In genomic region chr1:111507411-111508201, GRCh38 we compare ENCODE assay signal across 8 cellular contexts. TPM values are rescaled to one million over a fixed set of nuclear protein-coding genes. Genes with fewer than 3 reads are reported as not detected.
DNase-seq lines count a peak whose midpoint lies in the region; ATAC-seq and TF ChIP-seq lines count a peak whose summit lies in the region.

No MANE protein-coding gene starts in this region.

- H3K27me3 Mint-ChIP-seq in Calu3 (ENCODE audit: unreplicated experiment) (no peaks in the 10 kb centered on the region), brain (peaks cover 8% of the 10 kb centered on the region)

- peak overlapping the region; percentile 59 for H3K4me3 ChIP-seq in HUES6 (ENCODE audit: low read depth, low read length)

- H3K9ac ChIP-seq in HUES6 (ENCODE audit: low read length), result peak overlapping the region; percentile 67

- H3K4me3 Mint-ChIP-seq in Calu3 (ENCODE audit: low read depth, unreplicated experiment) (peak overlapping the region; percentile 41), brain (peak overlapping the region; percentile 64 to 82 (median 77))

- H3K27ac Mint-ChIP-seq in Calu3 (ENCODE audit: unreplicated experiment), result no peak overlapping the region
- H3K27ac Mint-ChIP-seq in brain, result peak overlapping the region in 4 of 5 experiments; percentile 56 to 94 (median 82)

- no peak for TF ChIP-seq CTCF in Calu3 (IDR thresholded peaks at IDR 0.05; ENCODE audit: unreplicated experiment)
- TF ChIP-seq CTCF in brain (conservative IDR thresholded peaks at IDR 0.05), result no peak

- no peaks in the 10 kb centered on the region for H3K9me3 ChIP-seq in HUES6 (ENCODE audit: control insufficient read depth, insufficient read depth, low read depth, low read length)

- H3K4me1 Mint-ChIP-seq in Calu3 (ENCODE audit: low read depth, unreplicated experiment) (peaks cover 8% of the 10 kb centered on the region), brain (peaks cover 13% of the 10 kb centered on the region)

- no peaks in the 10 kb centered on the region for H3K9me3 Mint-ChIP-seq in Calu3 (ENCODE audit: low read depth, unreplicated experiment)
- no peaks in the 10 kb centered on the region for H3K9me3 Mint-ChIP-seq in brain

- H3K27me3 ChIP-seq in HUES6 (ENCODE audit: control insufficient read depth, insufficient read depth, low read length), result no peaks in the 10 kb centered on the region

- peak; percentile 44 for ATAC-seq in GM21515 (IDR thresholded peaks at IDR 0.05; ENCODE audit: unreplicated experiment)

- CTCF ChIA-PET in Calu3 (lab: Charles Lee), result interaction anchor here (0.6 to 2.1 kb wide), 7 partner anchors 85 to 261 kb away, joined by 3 to 9 read pairs (median 6); partner anchors contain the start of gene RAP1A

- H3K4me1 ChIP-seq in HUES6 (ENCODE audit: control insufficient read depth, insufficient read depth, low read length), result peaks cover 19% of the 10 kb centered on the region

- intact Hi-C loops in Calu3 (cut with micrococcal nuclease; ENCODE audit: unreplicated experiment), result loop anchor here (1.0 kb wide), 1 partner anchor 149 kb away; no protein-coding TSS in a partner anchor

- no TSS peak for BruUV-seq in Calu3 (replicated peaks; lab: Mats Ljungman, UMichigan)

- H3K36me3 Mint-ChIP-seq in Calu3 (ENCODE audit: insufficient read depth, unreplicated experiment) (peaks cover 5% of the 10 kb centered on the region), brain (no peaks in the 10 kb centered on the region)

- no peaks in the 10 kb centered on the region for H3K36me3 ChIP-seq in HUES6 (ENCODE audit: control insufficient read depth, insufficient read depth, low read length)

- peak overlapping the region; percentile 72 for H3K27ac ChIP-seq in HUES6 (ENCODE audit: low read depth, low read length)

- peak; percentile 38 for DNase-seq in Calu3
- peak in 4 of 5 experiments; percentile 13 to 95 (median 36) for DNase-seq in T-helper 2 cell
- peak; percentile 78 for DNase-seq in iPS-NIHi7 (ENCODE audit: extremely low spot score)
- peak; percentile 32 to 50 (median 43) for DNase-seq in stimulated activated CD4-positive, alpha-beta T cell treated with anti-CD3 and anti-CD28 coated beads, Interleukin-12 subunit alpha, Interleukin-12 subunit beta, amount 100 ng/mL, for 48 hours (ENCODE audit: low read depth in 2 of 3, low spot score in 1 of 3)
- DNase-seq in NCI-H1694 (lab: John Stamatoyannopoulos, UW), result no peak

RNA-seq across cellular contexts. Expression of gene ADORA3, which starts 4.2 kb away (rescaled TPM):
- total RNA-seq in Calu3 (2022), result not detected in 2 replicates
- polyA plus RNA-seq in brain (ENCODE audit: insufficient read depth, low read depth, low replicate concordance), result 4.2 TPM

RNA-seq across cellular contexts. Expression of gene TMIGD3, which starts 4.2 kb away (rescaled TPM):
- total RNA-seq in Calu3 (2022), result not detected in 2 replicates
- 3.9 TPM for polyA plus RNA-seq in brain (ENCODE audit: insufficient read depth, low read depth, low replicate concordance)

RNA-seq across cellular contexts. Expression of gene C1orf162, which starts 33.8 kb away (rescaled TPM):
- total RNA-seq in Calu3 (2022), result 0.56 and 0.85 TPM in 2 replicates
- polyA plus RNA-seq in brain (ENCODE audit: insufficient read depth, low read depth, low replicate concordance), result 3.3 TPM

RNA-seq across cellular contexts. Expression of gene ATP5PB, which starts 58.3 kb away (rescaled TPM):
- total RNA-seq in Calu3 (2022), result 149 and 157 TPM in 2 replicates
- polyA plus RNA-seq in brain (ENCODE audit: insufficient read depth, low read depth, low replicate concordance), result 271 TPM

RNA-seq across cellular contexts. Expression of gene WDR77, which starts 58.5 kb away (rescaled TPM):
- 27.7 and 28.4 TPM in 2 replicates for total RNA-seq in Calu3 (2022)
- 24.3 TPM for polyA plus RNA-seq in brain (ENCODE audit: insufficient read depth, low read depth, low replicate concordance)
